Comparison of ENCODE assay signal across 8 cellular contexts in genomic region chr17:82963104-82963950, GRCh38.
DNase-seq lines count a peak whose midpoint lies in the region; FAIRE-seq and TF ChIP-seq lines count a peak whose summit lies in the region.

No MANE protein-coding gene starts in this region.

- H3K27ac ChIP-seq in Peyer's patch: peak overlapping the region in 1 of 4 donors; percentile 30
- H3K27ac ChIP-seq in small intestine (ENCODE audit: low read depth in 1 of 2, low read length in 1 of 2): no peak overlapping the region

- no peaks in the 10 kb centered on the region for H3K36me3 ChIP-seq in Peyer's patch
- H3K36me3 ChIP-seq in small intestine (ENCODE audit: control insufficient read depth in 2 of 2, insufficient read depth in 2 of 2, low read length in 2 of 2): no peaks in the 10 kb centered on the region

- peaks cover 0 to 9% (median 4%) of the 10 kb centered on the region in 4 donors for H3K4me1 ChIP-seq in Peyer's patch
- no peaks in the 10 kb centered on the region for H3K4me1 ChIP-seq in small intestine (ENCODE audit: control insufficient read depth in 2 of 2, insufficient read depth in 1 of 2, low read depth in 1 of 2, low read length in 1 of 2)

- no peaks in the 10 kb centered on the region for H3K9me3 ChIP-seq in Peyer's patch
- H3K9me3 ChIP-seq in small intestine (ENCODE audit: control insufficient read depth, low read depth): no peaks in the 10 kb centered on the region

- H3K4me3 ChIP-seq in Peyer's patch: no peak overlapping the region
- no peak overlapping the region for H3K4me3 ChIP-seq in small intestine (ENCODE audit: low read depth in 1 of 2, low read length in 2 of 2)

- peak in 5 of 6 experiments; percentile 16 to 75 (median 67) for TF ChIP-seq CTCF in Peyer's patch (IDR thresholded peaks at IDR 0.05)

- 19 to 40% (median 35%) methylated on average over 24 to 25 of the region's 25 CpGs for WGBS in small intestine, 3 donors

- DNase-seq in activated CD8-positive, alpha-beta memory T cell treated with anti-CD3 and anti-CD28 coated beads for 1 hour (ENCODE audit: extremely low read depth in 1 of 2, low read depth in 1 of 2): peak; percentile 8 to 16
- DNase-seq in activated CD8-positive, alpha-beta memory T cell treated with anti-CD3 and anti-CD28 coated beads for 24 hours: no peak
- DNase-seq in Peyer's patch (peak; percentile 54 to 84 (median 77)), cerebellar cortex (ENCODE audit: low spot score) (peak; percentile 35), inferior parietal cortex (ENCODE audit: extremely low spot score) (peak; percentile 16), small intestine (peak; percentile 53), NOMO-1 treated with dmso at 0.1 percent for 144 hours (lab: John Stamatoyannopoulos, UW; ENCODE audit: unreplicated experiment) (no peak), NCI-H774 (lab: John Stamatoyannopoulos, UW) (no peak)

- H3K27me3 ChIP-seq in Peyer's patch (no peaks in the 10 kb centered on the region), small intestine (ENCODE audit: control insufficient read depth in 2 of 2, insufficient read depth in 2 of 2, low read length in 2 of 2) (no peaks in the 10 kb centered on the region)

- no peak for FAIRE-seq in small intestine (lab: Jason Lieb, UNC)

- no peak for TF ChIP-seq POLR2A in Peyer's patch (IDR thresholded peaks at IDR 0.05)

Comparison
In these comparisons a context has a peak if more than half of its experiments do, and no peak if none do; other contexts are left out.
1. DNase-seq: peak in activated CD8-positive, alpha-beta memory T cell treated with anti-CD3 and anti-CD28 coated beads for 1 hour (2 of 2), Peyer's patch (3 of 3), cerebellar cortex (single experiment), inferior parietal cortex (single experiment) and small intestine (single experiment); none in activated CD8-positive, alpha-beta memory T cell treated with anti-CD3 and anti-CD28 coated beads for 24 hours (single experiment), NOMO-1 treated with dmso at 0.1 percent for 144 hours (single experiment) and NCI-H774 (single experiment).